In genomic region chr17:64492481-64493109, GRCh38 we compare ENCODE assay signal across 8 cellular contexts. TPM values are rescaled to one million over a fixed set of nuclear protein-coding genes. Genes with fewer than 3 reads are reported as not detected.
A peak's percentile ranks its signal among the peaks of the same experiment; 100 is the strongest.
DNase-seq lines count a peak whose midpoint lies in the region; ATAC-seq and TF ChIP-seq lines count a peak whose summit lies in the region.

No MANE protein-coding gene starts in this region.

- ATAC-seq in Right ventricle myocardium superior (ENCODE audit: poor library complexity), result no peak
- ATAC-seq in HG03460 (IDR thresholded peaks at IDR 0.05; ENCODE audit: unreplicated experiment), result no peak

- no peak overlapping the region for H3K4me3 ChIP-seq in cardiac muscle cell
- H3K4me3 ChIP-seq in esophagus squamous epithelium, result no peak overlapping the region
- no peak overlapping the region for H3K4me3 ChIP-seq in thyroid gland (replicated peaks in 1 of 3)

- no peak overlapping the region for H3K27ac ChIP-seq in cardiac muscle cell
- no peak overlapping the region for H3K27ac ChIP-seq in esophagus squamous epithelium
- no peak overlapping the region for H3K27ac ChIP-seq in thyroid gland

- H3K27me3 ChIP-seq in cardiac muscle cell, result no peaks in the 10 kb centered on the region
- H3K27me3 ChIP-seq in esophagus squamous epithelium, result no peaks in the 10 kb centered on the region
- H3K27me3 ChIP-seq in thyroid gland, result no peaks in the 10 kb centered on the region

- WGBS in esophagus squamous epithelium, 2 donors, result 56 to 68% methylated on average over 6 of the region's 6 CpGs
- 84 to 87% methylated on average over 6 of the region's 6 CpGs for WGBS in thyroid gland, 2 donors

- no peaks in the 10 kb centered on the region for H3K9me3 ChIP-seq in cardiac muscle cell (ENCODE audit: low read depth)
- H3K9me3 ChIP-seq in esophagus squamous epithelium, result no peaks in the 10 kb centered on the region
- H3K9me3 ChIP-seq in thyroid gland, result no peaks in the 10 kb centered on the region

- TF ChIP-seq POLR2A in esophagus squamous epithelium (IDR thresholded peaks at IDR 0.05), result no peak
- no peak for TF ChIP-seq POLR2A in thyroid gland (IDR thresholded peaks at IDR 0.05)

- peak; percentile 54 for TF ChIP-seq CTCF in cardiac muscle cell (IDR thresholded peaks at IDR 0.05; ENCODE audit: low read depth, low read length)
- peak; percentile 33 to 66 (median 58) for TF ChIP-seq CTCF in esophagus squamous epithelium (IDR thresholded peaks at IDR 0.05)
- TF ChIP-seq CTCF in thyroid gland (IDR thresholded peaks at IDR 0.05), result peak; percentile 3 to 60 (median 28)

- intact Hi-C loops in Right ventricle myocardium superior (cut with DNase I), result no loop called here
- intact Hi-C loops in esophagus squamous epithelium (cut with DNase I), result loop anchor here (10.0 kb wide), 1 partner anchor 68 kb away; no protein-coding TSS in a partner anchor
- intact Hi-C loops in thyroid gland (cut with DNase I), result loop anchor here (5.0 to 10.0 kb wide), 2 partner anchors 70 to 188 kb away; no protein-coding TSS in a partner anchor

- peaks cover 34% of the 10 kb centered on the region for H3K36me3 ChIP-seq in cardiac muscle cell
- H3K36me3 ChIP-seq in esophagus squamous epithelium, result peaks cover 0 to 60% (median 9%) of the 10 kb centered on the region in 3 donors
- peaks cover 26 to 30% of the 10 kb centered on the region in 2 donors for H3K36me3 ChIP-seq in thyroid gland

- DNase-seq in cardiac muscle cell (ENCODE audit: low read depth in 1 of 2, low spot score in 1 of 2) (peak in 1 of 2 donors; percentile 41), Right ventricle myocardium superior (no peak), T follicular helper cell (ENCODE audit: low read depth) (peak; percentile 31), esophagus squamous epithelium (lab: John Stamatoyannopoulos, UW) (no peak), thyroid gland (no peak), RKO (ENCODE audit: low spot score) (no peak)
- DNase-seq in effector CD8-positive, alpha-beta T cell (lab: John Stamatoyannopoulos, UW), result no peak

- H3K4me1 ChIP-seq in cardiac muscle cell (ENCODE audit: low read depth), result peaks cover 11% of the 10 kb centered on the region
- peaks cover 4 to 36% (median 23%) of the 10 kb centered on the region in 3 donors for H3K4me1 ChIP-seq in esophagus squamous epithelium
- peaks cover 10 to 21% of the 10 kb centered on the region in 2 donors for H3K4me1 ChIP-seq in thyroid gland

RNA-seq across cellular contexts. Expression of gene POLG2, which starts 4.3 kb away (rescaled TPM):
- total RNA-seq in cardiac muscle cell (8.1 and 17.0 TPM in 2 replicates), Right ventricle myocardium superior (7.4 TPM), esophagus squamous epithelium (10 to 100 TPM in 1 of 4 donors, 1 to 10 TPM in 3; 3.9 to 12.0 (median 8.2) TPM), thyroid gland (10 to 100 TPM; 10.6 to 15.0 (median 13.1) TPM)
- polyA plus RNA-seq in cardiac muscle cell, result 22.2 and 32.9 TPM in 2 replicates

RNA-seq across cellular contexts. Expression of gene DDX5, which starts 13.5 kb away (rescaled TPM):
- 726 and 1,000 TPM in 2 replicates for total RNA-seq in cardiac muscle cell
- 591 and 639 TPM in 2 replicates for polyA plus RNA-seq in cardiac muscle cell
- 262 TPM for total RNA-seq in Right ventricle myocardium superior
- total RNA-seq in esophagus squamous epithelium, result 100 to 1,000 TPM; 347 to 847 (median 488) TPM
- 1,000 to 10,000 TPM in 3 of 4 donors, 100 to 1,000 TPM in 1; 895 to 1,792 (median 1,570) TPM for total RNA-seq in thyroid gland

RNA-seq across cellular contexts. Expression of gene CEP95, which starts 14.2 kb away (rescaled TPM):
- 28.1 and 40.3 TPM in 2 replicates for total RNA-seq in cardiac muscle cell
- 29.1 and 31.3 TPM in 2 replicates for polyA plus RNA-seq in cardiac muscle cell
- 11.2 TPM for total RNA-seq in Right ventricle myocardium superior
- total RNA-seq in esophagus squamous epithelium, result 10 to 100 TPM; 10.3 to 44.1 (median 23.6) TPM
- total RNA-seq in thyroid gland, result 10 to 100 TPM; 62.6 to 91.3 (median 75.8) TPM

RNA-seq across cellular contexts. Expression of gene MILR1, which starts 43.7 kb away (rescaled TPM):
- total RNA-seq in cardiac muscle cell, result not detected in 2 replicates
- polyA plus RNA-seq in cardiac muscle cell, result not detected in 2 replicates
- 2.2 TPM for total RNA-seq in Right ventricle myocardium superior
- 1 to 10 TPM in 3 of 4 donors, under 1 TPM in 1; 0.79 to 8.1 (median 1.8) TPM for total RNA-seq in esophagus squamous epithelium
- total RNA-seq in thyroid gland, result 10 to 100 TPM in 1 of 4 donors, 1 to 10 TPM in 2, not detected in 1; 2.3 to 14.6 (median 6.8) TPM
